ENCODE assay signal across 9 cellular contexts in the genomic region with DNA sequence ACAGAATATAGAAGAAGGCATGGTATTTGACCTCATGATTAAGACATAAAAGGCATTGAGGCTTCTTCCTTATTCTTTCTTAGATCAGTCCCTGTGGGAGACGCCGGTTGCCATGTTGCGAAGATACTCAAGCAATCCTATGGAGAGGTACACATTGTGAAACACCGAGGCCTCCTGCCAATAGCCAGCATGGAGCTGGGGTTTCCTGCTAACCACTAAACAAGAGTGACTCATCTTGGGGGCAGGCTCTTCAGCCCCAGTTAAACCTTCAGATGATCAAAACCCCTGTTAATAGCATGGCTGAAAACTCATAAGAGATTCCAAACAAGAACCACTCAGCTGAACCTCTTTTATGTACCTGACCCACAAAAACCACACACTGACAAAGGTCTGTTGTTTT.
DNase-seq lines count a peak whose midpoint lies in the region; ATAC-seq and TF ChIP-seq lines count a peak whose summit lies in the region.
"Had no signal": no experiment of that assay in that cellular context is flagged by ENCODE, and none has a peak within 500 bp of the region (broad histone marks: within the 10 kb centered on the region; RNA-seq: fewer than 3 reads in every experiment).

No MANE protein-coding gene starts in this region.

- RAD21 ChIA-PET in HCT116 (lab: Charles Lee; ENCODE audit: low non-redundant PET in 1 of 2, low total read pairs in 2 of 2, uncharacterized antibody in 2 of 2, unreplicated experiment in 2 of 2) = no interaction called here

- intact Hi-C loops in HCT116 (cut with micrococcal nuclease) = no loop called here
- intact Hi-C loops in uterus (cut with DNase I; ENCODE audit: low total_unique reads) = no loop called here

- TF ChIP-seq CTCF in HCT116 (IDR thresholded peaks at IDR 0.05 in 2 of 3, conservative IDR thresholded peaks at IDR 0.05 in 1 of 3; ENCODE audit: borderline replicate concordance in 1 of 3, insufficient read depth in 1 of 3, low read depth in 2 of 3, low read length in 2 of 3) (no peak), uterus (IDR thresholded peaks at IDR 0.05) (no peak)

- TF ChIP-seq RAD21 in HCT116 (IDR thresholded peaks at IDR 0.05; ENCODE audit: low read depth) = no peak

- H3K27ac ChIP-seq in HCT116 (ENCODE audit: low read depth, low read length) = no peak overlapping the region
- no peak overlapping the region for H3K27ac ChIP-seq in uterus
- H3K27ac ChIP-seq: dorsolateral prefrontal cortex had no signal

- H3K79me2 ChIP-seq in HCT116 (ENCODE audit: insufficient read depth, low read length) = no peaks in the 10 kb centered on the region

- POLR2A ChIA-PET in HCT116 (lab: Charles Lee) = no interaction called here

- CTCF ChIA-PET in HCT116 (lab: Charles Lee) = no interaction called here

- no peaks in the 10 kb centered on the region for H3K9me2 ChIP-seq in HCT116 (ENCODE audit: insufficient read depth)

- H3K27me3 ChIP-seq in HCT116 (ENCODE audit: insufficient read depth, low read length) (no peaks in the 10 kb centered on the region), uterus (no peaks in the 10 kb centered on the region)

- H3K4me3 ChIP-seq in HCT116 (replicated peaks in 1 of 2; ENCODE audit: low read depth in 1 of 2, low read length in 2 of 2) (no peak overlapping the region), uterus (no peak overlapping the region)
- H3K4me3 ChIP-seq: dorsolateral prefrontal cortex had no signal

- BruUV-seq in HCT116 (replicated peaks; lab: Mats Ljungman, UMichigan) = no TSS peak

- no peaks in the 10 kb centered on the region for H4K20me1 ChIP-seq in HCT116 (ENCODE audit: insufficient read depth)

- no peak overlapping the region for H3K4me2 ChIP-seq in HCT116 (ENCODE audit: low read length)

- no peaks in the 10 kb centered on the region for H3K36me3 ChIP-seq in HCT116 (ENCODE audit: control insufficient read depth in 1 of 2, insufficient read depth in 2 of 2, low read length in 2 of 2)
- no peaks in the 10 kb centered on the region for H3K36me3 ChIP-seq in uterus

- DNase-seq in AG08395 (ENCODE audit: low spot score) = peak; percentile 9
- DNase-seq in HCT116 (ENCODE audit: low read depth, low spot score) = peak; percentile 3
- DNase-seq in SKM-1 treated with dmso at 0.1 percent for 144 hours (lab: John Stamatoyannopoulos, UW; ENCODE audit: unreplicated experiment) = peak; percentile 85
- peak; percentile 50 for DNase-seq in glomerular visceral epithelial cell (ENCODE audit: extremely low spot score)
- no peak for DNase-seq in AG20443 (ENCODE audit: low spot score)
- no peak for DNase-seq in uterus
- DNase-seq: dorsolateral prefrontal cortex had no signal

- H3K4me1 ChIP-seq in HCT116 (ENCODE audit: control insufficient read depth in 1 of 2, insufficient read depth in 2 of 2, low read length in 2 of 2) = peaks cover 0 to 3% of the 10 kb centered on the region in 2 experiments; a peak in 1 of 4 replicates
- no peaks in the 10 kb centered on the region for H3K4me1 ChIP-seq in uterus

- no peak overlapping the region for H3K9ac ChIP-seq in HCT116 (ENCODE audit: low read length)

- ATAC-seq in HCT116 = peak; percentile 63
- ATAC-seq in GM18870 (IDR thresholded peaks at IDR 0.05; ENCODE audit: unreplicated experiment) = no peak
- ATAC-seq in HG02610 (IDR thresholded peaks at IDR 0.05; ENCODE audit: unreplicated experiment) = no peak

- H3K9me3 ChIP-seq in HCT116 (ENCODE audit: control insufficient read depth in 1 of 2, insufficient read depth in 1 of 2, low read depth in 1 of 2, low read length in 2 of 2) (no peaks in the 10 kb centered on the region), uterus (no peaks in the 10 kb centered on the region)

- TF ChIP-seq POLR2A in HCT116 (IDR thresholded peaks at IDR 0.05; ENCODE audit: borderline replicate concordance, extremely low read depth, insufficient read depth, insufficient read length) (no peak), uterus (IDR thresholded peaks at IDR 0.05) (no peak)

- H2AFZ ChIP-seq in HCT116 (ENCODE audit: low read depth, low read length, poor library complexity, severe bottlenecking) = no peak overlapping the region

TF ChIP-seq in HCT116, 20 proteins besides CTCF, POLR2A, EP300 and RAD21:
- TF ChIP-seq TCF7L2 (IDR thresholded peaks at IDR 0.05; ENCODE audit: borderline replicate concordance, extremely low read depth, insufficient read depth, insufficient read length) (peak; percentile 21), FOSL1 (IDR thresholded peaks at IDR 0.05; ENCODE audit: low read depth) (0 out of 2 replicates have a peak, but pooled peaks have one; percentile 12), CEBPB (IDR thresholded peaks at IDR 0.05; ENCODE audit: low read depth) (peak; percentile 63)
- TF ChIP-seq, protein P1, sequence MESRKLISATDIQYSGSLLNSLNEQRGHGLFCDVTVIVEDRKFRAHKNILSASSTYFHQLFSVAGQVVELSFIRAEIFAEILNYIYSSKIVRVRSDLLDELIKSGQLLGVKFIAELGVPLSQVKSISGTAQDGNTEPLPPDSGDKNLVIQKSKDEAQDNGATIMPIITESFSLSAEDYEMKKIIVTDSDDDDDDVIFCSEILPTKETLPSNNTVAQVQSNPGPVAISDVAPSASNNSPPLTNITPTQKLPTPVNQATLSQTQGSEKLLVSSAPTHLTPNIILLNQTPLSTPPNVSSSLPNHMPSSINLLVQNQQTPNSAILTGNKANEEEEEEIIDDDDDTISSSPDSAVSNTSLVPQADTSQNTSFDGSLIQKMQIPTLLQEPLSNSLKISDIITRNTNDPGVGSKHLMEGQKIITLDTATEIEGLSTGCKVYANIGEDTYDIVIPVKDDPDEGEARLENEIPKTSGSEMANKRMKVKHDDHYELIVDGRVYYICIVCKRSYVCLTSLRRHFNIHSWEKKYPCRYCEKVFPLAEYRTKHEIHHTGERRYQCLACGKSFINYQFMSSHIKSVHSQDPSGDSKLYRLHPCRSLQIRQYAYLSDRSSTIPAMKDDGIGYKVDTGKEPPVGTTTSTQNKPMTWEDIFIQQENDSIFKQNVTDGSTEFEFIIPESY (IDR thresholded peaks at IDR 0.05; ENCODE audit: extremely low read depth, insufficient replicate concordance, low read length) = no peak

Comparison
In these comparisons a context has a peak if more than half of its experiments do, and no peak if none do; other contexts are left out.
1. DNase-seq: peak in AG08395 (single experiment), HCT116 (single experiment), SKM-1 treated with dmso at 0.1 percent for 144 hours (single experiment) and glomerular visceral epithelial cell (single experiment); none in AG20443 (single experiment) and uterus (0 of 2).